In genomic region chrX:120196626-120197283, GRCh38 we compare ENCODE assay signal across 13 cellular contexts. TPM values are rescaled to one million over a fixed set of nuclear protein-coding genes. Genes with fewer than 3 reads are reported as not detected.
"Had no signal": no experiment of that assay in that cellular context is flagged by ENCODE, and none has a peak within 500 bp of the region (broad histone marks: within the 10 kb centered on the region; RNA-seq: fewer than 3 reads in every experiment).

No MANE protein-coding gene starts in this region.

RNA-seq across cellular contexts. Expression of gene RHOXF2, which starts 38.3 kb away (rescaled TPM):
- total RNA-seq: cardiac septum; cerebellum; gastroesophageal sphincter; hepatocyte; kidney epithelial cell; lower lobe of right lung; mononuclear cell; natural killer cell treated with Interleukin-12 subunit alpha and Interleukin-12 subunit beta and Interleukin-15 and Interleukin-18, amount 100 ng/mL, for 72 hours; posterior vena cava; subcutaneous adipose tissue; thoracic aorta; uterus had no signal
- polyA plus RNA-seq: adipose tissue, hepatocyte had no signal
